Comparison of ENCODE assay signal across 16 cellular contexts in genomic region chr1:15206418-15207030, GRCh38. TPM values are rescaled to one million over a fixed set of nuclear protein-coding genes. Genes with fewer than 3 reads are reported as not detected.
DNase-seq lines count a peak whose midpoint lies in the region; ATAC-seq, FAIRE-seq and TF ChIP-seq lines count a peak whose summit lies in the region.
"Had no signal": no experiment of that assay in that cellular context is flagged by ENCODE, and none has a peak within 500 bp of the region (broad histone marks: within the 10 kb centered on the region; RNA-seq: fewer than 3 reads in every experiment).

No MANE protein-coding gene starts in this region.

- H3K79me1 ChIP-seq in mesendoderm (ENCODE audit: low read length) = no peaks in the 10 kb centered on the region

- no peaks in the 10 kb centered on the region for H3K9me3 Mint-ChIP-seq in WTC11
- H3K9me3 Mint-ChIP-seq: activated naive CD8-positive, alpha-beta T cell treated with anti-CD3 and anti-CD28 coated beads, Interleukin-2, amount 10 ng/mL, durations not matched to agents 7 days and 5 days; naive thymus-derived CD8-positive, alpha-beta T cell; stimulated activated memory B cell treated with anti-CD40 and anti-IgM and Interleukin-4, amounts not matched to agents 10 μg/mL and 1 μg/mL and 100 μg/mL, for 72 hours; T-helper 1 cell treated with Interleukin-12 subunit alpha and Interleukin-12 subunit beta and Interleukin-4 antibody, amounts not matched to agents 30 μg/mL and 1 μg/mL, for 36 hours had no signal

- H3K27me3 ChIP-seq in HUES6 (ENCODE audit: control insufficient read depth, insufficient read depth, low read length) (no peaks in the 10 kb centered on the region), iPS-18a (ENCODE audit: control insufficient read depth, insufficient read depth, low read length) (no peaks in the 10 kb centered on the region), stomach (no peaks in the 10 kb centered on the region), small intestine (ENCODE audit: control insufficient read depth in 2 of 2, insufficient read depth in 2 of 2, low read length in 2 of 2) (no peaks in the 10 kb centered on the region), mesendoderm (ENCODE audit: insufficient read depth, low read length, poor library complexity) (no peaks in the 10 kb centered on the region)

- no peak overlapping the region for H2AK5ac ChIP-seq in mesendoderm (ENCODE audit: low read length)

- H3K9ac ChIP-seq in HUES6 (ENCODE audit: low read length) (peak overlapping the region; percentile 26), iPS-18a (ENCODE audit: low read length) (no peak overlapping the region), mesendoderm (ENCODE audit: low read length) (no peak overlapping the region)

- no peak overlapping the region for H2BK5ac ChIP-seq in mesendoderm (ENCODE audit: low read length)

- H3K27ac ChIP-seq in HUES6 (ENCODE audit: low read depth, low read length) (no peak overlapping the region), iPS-18a (ENCODE audit: low read length) (peak overlapping the region; percentile 58), stomach (peak overlapping the region; percentile 67 to 95 (median 84)), small intestine (ENCODE audit: low read depth in 1 of 2, low read length in 1 of 2) (no peak overlapping the region), mesendoderm (ENCODE audit: low read depth, low read length) (no peak overlapping the region)

- H3K36me3 ChIP-seq in HUES6 (ENCODE audit: control insufficient read depth, insufficient read depth, low read length) (no peaks in the 10 kb centered on the region), iPS-18a (ENCODE audit: control insufficient read depth, low read depth, low read length) (no peaks in the 10 kb centered on the region), stomach (no peaks in the 10 kb centered on the region), small intestine (ENCODE audit: control insufficient read depth in 2 of 2, insufficient read depth in 2 of 2, low read length in 2 of 2) (no peaks in the 10 kb centered on the region), mesendoderm (ENCODE audit: control insufficient read depth, insufficient read depth, low read length) (no peaks in the 10 kb centered on the region)

- no peak overlapping the region for H3K23ac ChIP-seq in mesendoderm (ENCODE audit: low read length)

- H2BK15ac ChIP-seq in mesendoderm (replicated peaks; ENCODE audit: low read depth) = no peak overlapping the region

- H3K4me3 ChIP-seq in HUES6 (ENCODE audit: low read depth, low read length) (peak overlapping the region; percentile 27), iPS-18a (ENCODE audit: low read length) (peak overlapping the region; percentile 32), stomach (peak overlapping the region in 1 of 4 donors; percentile 31), small intestine (ENCODE audit: low read depth in 1 of 2, low read length in 2 of 2) (no peak overlapping the region), mesendoderm (ENCODE audit: low read length) (no peak overlapping the region)

- H3K27ac Mint-ChIP-seq in WTC11 = peak overlapping the region; percentile 98
- H3K27ac Mint-ChIP-seq: activated naive CD8-positive, alpha-beta T cell treated with anti-CD3 and anti-CD28 coated beads, Interleukin-2, amount 10 ng/mL, durations not matched to agents 7 days and 5 days; naive thymus-derived CD8-positive, alpha-beta T cell; stimulated activated memory B cell treated with anti-CD40 and anti-IgM and Interleukin-4, amounts not matched to agents 10 μg/mL and 1 μg/mL and 100 μg/mL, for 72 hours; T-helper 1 cell treated with Interleukin-12 subunit alpha and Interleukin-12 subunit beta and Interleukin-4 antibody, amounts not matched to agents 30 μg/mL and 1 μg/mL, for 36 hours had no signal

- POLR2A ChIA-PET in WTC11 (lab: Charles Lee) = interaction anchor here (0.6 to 0.9 kb wide), 2 partner anchors 42 to 53 kb away, joined by 3 to 4 read pairs; partner anchors contain the start of gene TMEM51

- no peak for FAIRE-seq in small intestine (lab: Jason Lieb, UNC)
- FAIRE-seq: endothelial cell of umbilical vein had no signal

- intact Hi-C loops in stomach (cut with DNase I; ENCODE audit: low total_unique reads) = no loop called here

- no peak for TF ChIP-seq POLR2A in stomach (IDR thresholded peaks at IDR 0.05)

- no peak overlapping the region for H3K18ac ChIP-seq in mesendoderm (ENCODE audit: low read length)

- H3K27me3 Mint-ChIP-seq in WTC11 (ENCODE audit: low read depth) = no peaks in the 10 kb centered on the region

- no peak overlapping the region for H4K5ac ChIP-seq in mesendoderm (ENCODE audit: low read length)

- CTCF ChIA-PET in WTC11 (lab: Charles Lee) = interaction anchor here (0.6 to 3.4 kb wide), 6 partner anchors 9 to 78 kb away, joined by 3 to 27 read pairs (median 5); partner anchors contain the start of gene TMEM51

- ATAC-seq in WTC11 = peak; percentile 81
- ATAC-seq in GM18868 (IDR thresholded peaks at IDR 0.05; ENCODE audit: unreplicated experiment) = no peak
- ATAC-seq: naive thymus-derived CD8-positive, alpha-beta T cell; stimulated activated memory B cell treated with anti-CD40 and anti-IgM and Interleukin-4, amounts not matched to agents 10 μg/mL and 1 μg/mL and 100 μg/mL, for 72 hours had no signal

- H3K56ac ChIP-seq in mesendoderm (ENCODE audit: low read length) = no peak overlapping the region

- 27 to 49% (median 41%) methylated on average over 7 to 8 of the region's 8 CpGs for WGBS in stomach, 5 donors
- 23 to 56% (median 28%) methylated on average over 8 of the region's 8 CpGs for WGBS in small intestine, 3 donors
- no CpG with 5 or more reads among the region's 8 CpGs for WGBS in mesendoderm (ENCODE audit: extremely low coverage, insufficient coverage, low lambda C conversion rate)

- no peak for DNase-seq in WTC11 (ENCODE audit: low spot score)
- DNase-seq in stomach = no peak
- DNase-seq in small intestine = no peak
- DNase-seq in mesendoderm = no peak
- DNase-seq: activated CD8-positive, alpha-beta memory T cell treated with anti-CD3 and anti-CD28 coated beads for 24 hours; activated naive CD8-positive, alpha-beta T cell treated with anti-CD3 and anti-CD28 coated beads, Interleukin-2, amount 10 ng/mL, durations not matched to agents 7 days and 5 days; DMS 273 treated with DMSO at 0.1 percent for 48 hours; naive thymus-derived CD8-positive, alpha-beta T cell; NCI-H1092 treated with DMSO at 0.1 percent for 48 hours; stimulated activated CD4-positive, alpha-beta T cell treated with anti-CD3 and anti-CD28 coated beads, Interleukin-15, amount 100 ng/mL, for 24 hours had no signal

- H3K36me3 Mint-ChIP-seq in WTC11 = no peaks in the 10 kb centered on the region
- H3K36me3 Mint-ChIP-seq: activated naive CD8-positive, alpha-beta T cell treated with anti-CD3 and anti-CD28 coated beads, Interleukin-2, amount 10 ng/mL, durations not matched to agents 7 days and 5 days; naive thymus-derived CD8-positive, alpha-beta T cell; stimulated activated memory B cell treated with anti-CD40 and anti-IgM and Interleukin-4, amounts not matched to agents 10 μg/mL and 1 μg/mL and 100 μg/mL, for 72 hours had no signal

- H3K9me3 ChIP-seq in HUES6 (ENCODE audit: control insufficient read depth, insufficient read depth, low read depth, low read length) = no peaks in the 10 kb centered on the region
- H3K9me3 ChIP-seq in iPS-18a (ENCODE audit: control insufficient read depth, low read depth, low read length) = no peaks in the 10 kb centered on the region
- no peaks in the 10 kb centered on the region for H3K9me3 ChIP-seq in stomach
- no peaks in the 10 kb centered on the region for H3K9me3 ChIP-seq in small intestine (ENCODE audit: control insufficient read depth, low read depth)

- H3K4me1 ChIP-seq in HUES6 (ENCODE audit: control insufficient read depth, insufficient read depth, low read length) (peaks cover 30% of the 10 kb centered on the region), iPS-18a (ENCODE audit: control insufficient read depth, low read depth, low read length) (peaks cover 39% of the 10 kb centered on the region), stomach (peaks cover 59 to 100% (median 80%) of the 10 kb centered on the region in 4 donors), small intestine (ENCODE audit: control insufficient read depth in 2 of 2, insufficient read depth in 1 of 2, low read depth in 1 of 2, low read length in 1 of 2) (peaks cover 4 to 10% of the 10 kb centered on the region in 2 donors), mesendoderm (ENCODE audit: control insufficient read depth, low read depth, low read length) (peaks cover 8% of the 10 kb centered on the region)

- no peak overlapping the region for H4K8ac ChIP-seq in mesendoderm (ENCODE audit: low read depth, low read length)

- peaks cover 64% of the 10 kb centered on the region for H3K4me1 Mint-ChIP-seq in WTC11
- H3K4me1 Mint-ChIP-seq: activated naive CD8-positive, alpha-beta T cell treated with anti-CD3 and anti-CD28 coated beads, Interleukin-2, amount 10 ng/mL, durations not matched to agents 7 days and 5 days; naive thymus-derived CD8-positive, alpha-beta T cell; stimulated activated memory B cell treated with anti-CD40 and anti-IgM and Interleukin-4, amounts not matched to agents 10 μg/mL and 1 μg/mL and 100 μg/mL, for 72 hours had no signal

- no peaks in the 10 kb centered on the region for H3K79me2 ChIP-seq in mesendoderm (ENCODE audit: control insufficient read depth, insufficient read depth, low read length)

- TF ChIP-seq CTCF in WTC11 (IDR thresholded peaks at IDR 0.05) = no peak
- TF ChIP-seq CTCF in stomach (IDR thresholded peaks at IDR 0.05) = no peak

- TF ChIP-seq EP300 in stomach (IDR thresholded peaks at IDR 0.05) = no peak

- no peak overlapping the region for H3K4ac ChIP-seq in mesendoderm (ENCODE audit: low read depth, low read length)

- peak overlapping the region; percentile 62 for H3K4me3 Mint-ChIP-seq in WTC11
- H3K4me3 Mint-ChIP-seq: activated naive CD8-positive, alpha-beta T cell treated with anti-CD3 and anti-CD28 coated beads, Interleukin-2, amount 10 ng/mL, durations not matched to agents 7 days and 5 days; naive thymus-derived CD8-positive, alpha-beta T cell; stimulated activated memory B cell treated with anti-CD40 and anti-IgM and Interleukin-4, amounts not matched to agents 10 μg/mL and 1 μg/mL and 100 μg/mL, for 72 hours; T-helper 1 cell treated with Interleukin-12 subunit alpha and Interleukin-12 subunit beta and Interleukin-4 antibody, amounts not matched to agents 30 μg/mL and 1 μg/mL, for 36 hours had no signal

- no peak overlapping the region for H2BK120ac ChIP-seq in mesendoderm (ENCODE audit: low read depth, low read length)

- H3K4me2 ChIP-seq in mesendoderm (ENCODE audit: low read length) = no peak overlapping the region

TF ChIP-seq in WTC11, 78 proteins besides CTCF, POLR2A, EP300 and RAD21 (continues in another document):
- TF ChIP-seq TEAD1 (CRISPR knock-in tag; IDR thresholded peaks at IDR 0.05) = no peak

RNA-seq across cellular contexts. Expression of gene FHAD1, which starts 40.5 kb away (rescaled TPM):
- total RNA-seq in WTC11 (2021) (2.6 to 3.0 TPM (median 2.9 TPM) in 3 replicates), stomach (1 to 10 TPM in 2 of 5 donors, under 1 TPM in 1, not detected in 2; 0.45 to 5.1 (median 2.9) TPM)
- polyA plus RNA-seq in stomach (1 to 10 TPM in 2 of 3 donors, under 1 TPM in 1; 0.38 to 1.7 (median 1.1) TPM), small intestine (under 1 TPM; 0.22 to 0.45 (median 0.27) TPM)
- 0.48 TPM for polyA plus RNA-seq in mesendoderm (2013, experiment 1 of 2)
- polyA plus RNA-seq in mesendoderm (2013, experiment 2 of 2) = 0.32 TPM
- total RNA-seq: naive thymus-derived CD8-positive, alpha-beta T cell had no signal
- polyA plus RNA-seq: naive thymus-derived CD8-positive, alpha-beta T cell had no signal

RNA-seq across cellular contexts. Expression of gene TMEM51, which starts 53.0 kb away (rescaled TPM):
- total RNA-seq in WTC11 (2021) = 9.2 to 10.4 TPM (median 9.4 TPM) in 3 replicates
- total RNA-seq in stomach = 10 to 100 TPM in 4 of 5 donors, 1 to 10 TPM in 1; 1.2 to 32.2 (median 13.8) TPM
- 10 to 100 TPM; 13.6 to 18.2 (median 17.2) TPM for polyA plus RNA-seq in stomach
- 10 to 100 TPM; 16.3 to 25.2 (median 17.8) TPM for polyA plus RNA-seq in small intestine
- polyA plus RNA-seq in mesendoderm (2013, experiment 1 of 2) = 3.1 TPM
- polyA plus RNA-seq in mesendoderm (2013, experiment 2 of 2) = 3.1 TPM
- total RNA-seq: naive thymus-derived CD8-positive, alpha-beta T cell had no signal
- polyA plus RNA-seq: naive thymus-derived CD8-positive, alpha-beta T cell had no signal

Comparison
In these comparisons a context has a peak if more than half of its experiments do, and no peak if none do; other contexts are left out.
1. H3K27ac ChIP-seq: peak in iPS-18a (single experiment) and stomach (5 of 5); none in HUES6 (single experiment), small intestine (0 of 2) and mesendoderm (single experiment).
2. H3K4me3 ChIP-seq: peak in HUES6 (single experiment) and iPS-18a (single experiment); none in small intestine (0 of 2) and mesendoderm (single experiment).